In genomic region chr3:5553203-5553602, GRCh38 we compare ENCODE assay signal across 25 cellular contexts.
DNase-seq lines count a peak whose midpoint lies in the region; ATAC-seq, FAIRE-seq and TF ChIP-seq lines count a peak whose summit lies in the region.
"Had no signal": no experiment of that assay in that cellular context is flagged by ENCODE, and none has a peak within 500 bp of the region (broad histone marks: within the 10 kb centered on the region; RNA-seq: fewer than 3 reads in every experiment).

No MANE protein-coding gene starts in this region.

- in situ Hi-C loops in GM12878 (cut with MboI) = no loop called here

- WGBS in GM12878 (ENCODE audit: insufficient coverage, insufficient replicate concordance, low lambda C conversion rate, missing lambda C conversion rate) = 69% methylated on average over 8 of the region's 8 CpGs

- H3K27me3 ChIP-seq in GM12878 (replicated peaks in 1 of 2; ENCODE audit: control insufficient read depth in 2 of 2, insufficient read depth in 2 of 2, low read length in 1 of 2) (no peaks in the 10 kb centered on the region), neural progenitor cell (no peaks in the 10 kb centered on the region)
- H3K27me3 ChIP-seq: BE2C, BLaER1 had no signal

- no peaks in the 10 kb centered on the region for H3K27me3 Mint-ChIP-seq in neural progenitor cell (ENCODE audit: insufficient read depth, low read depth)
- H3K27me3 Mint-ChIP-seq: CD4-positive, CD25-positive, alpha-beta regulatory T cell had no signal

- no peaks in the 10 kb centered on the region for H3K9me3 Mint-ChIP-seq in neural progenitor cell

- H3K27ac ChIP-seq in HEK293 (ENCODE audit: extremely low read depth, low read depth, low read length) (no peak overlapping the region), GM12878 (ENCODE audit: control insufficient read depth, insufficient read depth) (no peak overlapping the region), neural progenitor cell (no peak overlapping the region)
- H3K27ac ChIP-seq: BLaER1 had no signal

- no peaks in the 10 kb centered on the region for H3K36me3 Mint-ChIP-seq in neural progenitor cell
- H3K36me3 Mint-ChIP-seq: CD14-positive monocyte; CD4-positive, alpha-beta memory T cell; CD4-positive, CD25-positive, alpha-beta regulatory T cell had no signal

- H2AFZ ChIP-seq in GM12878 (ENCODE audit: control insufficient read depth, low read depth, low read length) = no peak overlapping the region
- H2AFZ ChIP-seq in neural progenitor cell (replicated peaks) = no peak overlapping the region

- no peak for TF ChIP-seq RAD21 in GM12878 (IDR thresholded peaks at IDR 0.05; ENCODE audit: insufficient read depth, low read depth, low read length)

- SMC1A ChIA-PET in GM12878 (lab: Charles Lee; ENCODE audit: uncharacterized antibody, unreplicated experiment) = interaction anchor here (0.6 kb wide), 1 partner anchor 502 kb away, joined by 4 read pairs; no protein-coding TSS in a partner anchor

- no peak overlapping the region for H3K4me2 ChIP-seq in GM12878 (ENCODE audit: control insufficient read depth, insufficient read depth)
- H3K4me2 ChIP-seq in neural progenitor cell = no peak overlapping the region
- H3K4me2 ChIP-seq: BLaER1 had no signal

- no peaks in the 10 kb centered on the region for H3F3A ChIP-seq in neural progenitor cell (ENCODE audit: low read depth)

- peak overlapping the region; percentile 4 for H3K27ac Mint-ChIP-seq in neural progenitor cell
- H3K27ac Mint-ChIP-seq: CD14-positive monocyte; CD4-positive, alpha-beta memory T cell; CD8-positive, alpha-beta memory T cell had no signal

- intact Hi-C loops in GM12878 (cut with micrococcal nuclease; ENCODE audit: unreplicated experiment) = no loop called here

- H3K9me3 ChIP-seq in HEK293 (ENCODE audit: control insufficient read depth, insufficient read depth, low read depth, low read length) = no peaks in the 10 kb centered on the region
- H3K9me3 ChIP-seq in GM12878 (replicated peaks; ENCODE audit: control insufficient read depth, insufficient read depth, low read length) = no peaks in the 10 kb centered on the region
- H3K9me3 ChIP-seq in neural progenitor cell (ENCODE audit: low read depth) = no peaks in the 10 kb centered on the region
- H3K9me3 ChIP-seq: BE2C, BLaER1 had no signal

- no peak overlapping the region for H3K4me3 Mint-ChIP-seq in neural progenitor cell
- H3K4me3 Mint-ChIP-seq: CD14-positive monocyte; CD4-positive, alpha-beta memory T cell; CD4-positive, CD25-positive, alpha-beta regulatory T cell; CD8-positive, alpha-beta memory T cell had no signal

- CTCF ChIA-PET in HEK293 (lab: Yijun Ruan, JAX) (no interaction called here), GM12878 (lab: Yijun Ruan, JAX) (no interaction called here)

- BruUV-seq in GM12878 (replicated peaks; lab: Mats Ljungman, UMichigan) = no TSS peak

- no peaks in the 10 kb centered on the region for H3K36me3 ChIP-seq in HEK293 (ENCODE audit: control insufficient read depth in 2 of 2, insufficient read depth in 1 of 2, low read length in 2 of 2)
- no peaks in the 10 kb centered on the region for H3K36me3 ChIP-seq in GM12878 (ENCODE audit: control insufficient read depth in 2 of 2, insufficient read depth in 2 of 2, low read length in 1 of 2)
- no peaks in the 10 kb centered on the region for H3K36me3 ChIP-seq in neural progenitor cell
- H3K36me3 ChIP-seq: BE2C, BLaER1 had no signal

- H3K79me2 ChIP-seq in GM12878 (ENCODE audit: control insufficient read depth, insufficient read depth, low read length) (no peaks in the 10 kb centered on the region), neural progenitor cell (ENCODE audit: low read depth) (no peaks in the 10 kb centered on the region)

- H3K4me3 ChIP-seq in HEK293 (ENCODE audit: low read depth, low read length) = no peak overlapping the region
- no peak overlapping the region for H3K4me3 ChIP-seq in GM12878
- H3K4me3 ChIP-seq in neural progenitor cell = no peak overlapping the region
- H3K4me3 ChIP-seq: BLaER1 had no signal

- ATAC-seq in GM12878 = no peak
- ATAC-seq in HG03025 (IDR thresholded peaks at IDR 0.05; ENCODE audit: low FRiP score, unreplicated experiment) = no peak
- ATAC-seq in HG03097 (IDR thresholded peaks at IDR 0.05; ENCODE audit: low FRiP score, unreplicated experiment) = no peak

- TF ChIP-seq POLR2A in GM12878 (IDR thresholded peaks at IDR 0.05; ENCODE audit: low read depth, low read length) = no peak

- no peak for TF ChIP-seq EP300 in GM12878 (IDR thresholded peaks at IDR 0.05; ENCODE audit: borderline replicate concordance in 1 of 2, control insufficient read depth in 1 of 2, low read depth in 2 of 2, low read length in 2 of 2)

- RAD21 ChIA-PET in GM12878 (lab: Charles Lee; ENCODE audit: unreplicated experiment) = no interaction called here

- H4K20me1 ChIP-seq in GM12878 (ENCODE audit: control insufficient read depth, insufficient read depth) = no peaks in the 10 kb centered on the region
- H4K20me1 ChIP-seq in neural progenitor cell (ENCODE audit: low read depth) = no peaks in the 10 kb centered on the region
- H4K20me1 ChIP-seq: BLaER1 had no signal

- no peak for FAIRE-seq in GM12878 (lab: Jason Lieb, UNC)
- FAIRE-seq: A204.1, G401.6, GM12892, GM18507 had no signal

- H3K4me1 ChIP-seq in HEK293 (ENCODE audit: control insufficient read depth, insufficient read depth, low read length) (no peaks in the 10 kb centered on the region), GM12878 (ENCODE audit: control insufficient read depth, insufficient read depth, low read length) (no peaks in the 10 kb centered on the region), neural progenitor cell (no peaks in the 10 kb centered on the region)
- H3K4me1 ChIP-seq: BE2C, BLaER1 had no signal

- no peak for TF ChIP-seq CTCF in HEK293 (tag by site-specific recombination; IDR thresholded peaks at IDR 0.05)
- TF ChIP-seq CTCF in GM12878 (IDR thresholded peaks at IDR 0.05 in 2 of 3, conservative IDR thresholded peaks at IDR 0.05 in 1 of 3; ENCODE audit: control insufficient read depth in 2 of 3, extremely low read depth in 1 of 3, insufficient read depth in 1 of 3, low read depth in 3 of 3, low read length in 3 of 3) = no peak
- TF ChIP-seq CTCF in neural progenitor cell (IDR thresholded peaks at IDR 0.05) = no peak

- POLR2A ChIA-PET in HEK293 (lab: Yijun Ruan, JAX) = no interaction called here
- POLR2A ChIA-PET in GM12878 (lab: Charles Lee) = no interaction called here

- no peak overlapping the region for H3K9ac ChIP-seq in GM12878 (ENCODE audit: control insufficient read depth, insufficient read depth, low read length)
- H3K9ac ChIP-seq in neural progenitor cell = no peak overlapping the region
- H3K9ac ChIP-seq: BLaER1 had no signal

- DNase-seq in GM12878 (ENCODE audit: low read depth, low spot score) (no peak), neural progenitor cell (ENCODE audit: low spot score) (no peak)
- no peak for DNase-seq in stimulated activated CD4-positive, alpha-beta T cell treated with anti-CD3 and anti-CD28 coated beads, Interleukin-4, amount 100 ng/mL, for 1 hour
- DNase-seq: 8988T; ACHN; BE2C; C1 segment of cervical spinal cord; CD4-positive, alpha-beta memory T cell; CD4-positive, CD25-positive, alpha-beta regulatory T cell; CD8-positive, alpha-beta memory T cell; COR-L47; DMS 273 treated with DMSO at 0.1 percent for 48 hours; DMS153; DMS53; DMS79; GF-D8 had no signal

- H3K4me1 Mint-ChIP-seq in neural progenitor cell = no peaks in the 10 kb centered on the region
- H3K4me1 Mint-ChIP-seq: CD14-positive monocyte; CD4-positive, alpha-beta memory T cell; CD4-positive, CD25-positive, alpha-beta regulatory T cell; CD8-positive, alpha-beta memory T cell had no signal

TF ChIP-seq in HEK293, 187 proteins besides CTCF, POLR2A, EP300 and RAD21:
- TF ChIP-seq PRDM1 (tag by site-specific recombination; IDR thresholded peaks at IDR 0.05) (peak; percentile 81), REPIN1 (tag by site-specific recombination; IDR thresholded peaks at IDR 0.05; ENCODE audit: low read depth) (no peak)

TF ChIP-seq in GM12878, 131 proteins besides CTCF, POLR2A, EP300 and RAD21:
- TF ChIP-seq SMC3 (IDR thresholded peaks at IDR 0.05; ENCODE audit: borderline replicate concordance, low read length) (no peak), BCL3 (IDR thresholded peaks at IDR 0.05; ENCODE audit: borderline replicate concordance, insufficient read depth, low read depth, low read length, poor library complexity, severe bottlenecking) (peak; percentile 61)
